ENCODE assay signal across 2 cellular contexts in the genomic region with DNA sequence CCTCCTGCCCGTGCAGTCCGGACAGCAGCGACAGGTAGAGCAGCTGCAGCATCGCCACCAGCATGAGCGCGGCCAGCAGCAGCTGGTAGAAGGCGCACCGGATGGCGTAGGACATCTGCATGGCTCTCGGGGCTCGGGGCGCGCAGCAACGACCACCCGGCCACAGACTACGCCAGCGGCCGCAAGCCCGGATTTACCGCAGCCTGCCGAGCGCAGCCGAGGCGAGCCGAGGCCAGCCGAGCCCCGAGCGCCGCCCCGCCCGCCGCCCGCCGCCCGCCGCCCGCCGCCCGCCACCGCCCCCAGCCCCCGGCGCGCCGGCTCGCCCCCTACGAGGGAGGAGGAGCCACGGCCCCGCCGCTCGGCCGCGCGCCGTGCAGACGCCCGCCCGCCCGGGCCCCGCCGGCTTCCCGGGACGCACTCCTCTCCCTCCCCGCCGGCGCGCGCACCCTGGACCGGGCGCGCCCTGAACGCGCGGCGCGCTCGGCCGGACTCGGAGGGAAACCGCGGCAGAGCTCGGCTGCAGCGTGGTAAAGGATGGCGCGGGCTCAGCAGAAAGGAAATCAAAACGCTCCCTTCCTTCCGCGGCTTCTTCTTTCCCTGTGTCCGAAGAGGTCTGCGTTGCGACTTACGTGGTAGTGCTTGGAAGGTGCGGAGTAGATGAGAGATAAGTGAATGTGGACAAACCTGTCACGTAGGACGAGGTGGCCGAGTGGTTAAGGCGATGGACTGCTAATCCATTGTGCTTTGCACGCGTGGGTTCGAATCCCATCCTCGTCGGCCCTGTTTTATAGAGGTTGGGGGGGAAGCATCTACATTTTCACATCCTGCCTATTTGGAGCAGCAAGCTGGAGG.
TF ChIP-seq lines count a peak whose summit lies in the region.

Gene B4GAT1 (minus strand): TSS at position 205 of the 852 bp plus-strand sequence. CDS start 84 bp downstream, at position 121.

TF ChIP-seq in HEK293, 187 proteins besides CTCF, POLR2A, EP300 and RAD21 (continued from another document and continues in another):
- TF ChIP-seq PRDM2 (tag by site-specific recombination; IDR thresholded peaks at IDR 0.05; ENCODE audit: borderline replicate concordance): 0 out of 2 replicates have a peak, but pooled peaks have one; percentile 61
- peak; percentile 50; the same call in 1 of the 2 replicates for TF ChIP-seq ZNF449 (tag by site-specific recombination; IDR thresholded peaks at IDR 0.05)
- peak; percentile 70 for TF ChIP-seq ZNF76 (tag by site-specific recombination; IDR thresholded peaks at IDR 0.05; ENCODE audit: borderline replicate concordance, low read depth)
- peak; percentile 55 for TF ChIP-seq ZBTB8A (tag by site-specific recombination; IDR thresholded peaks at IDR 0.05)
- 0 out of 2 replicates have a peak, but pooled peaks have one; percentile 26 for TF ChIP-seq GLI4 (tag by site-specific recombination; IDR thresholded peaks at IDR 0.05)
- TF ChIP-seq, protein P1, sequence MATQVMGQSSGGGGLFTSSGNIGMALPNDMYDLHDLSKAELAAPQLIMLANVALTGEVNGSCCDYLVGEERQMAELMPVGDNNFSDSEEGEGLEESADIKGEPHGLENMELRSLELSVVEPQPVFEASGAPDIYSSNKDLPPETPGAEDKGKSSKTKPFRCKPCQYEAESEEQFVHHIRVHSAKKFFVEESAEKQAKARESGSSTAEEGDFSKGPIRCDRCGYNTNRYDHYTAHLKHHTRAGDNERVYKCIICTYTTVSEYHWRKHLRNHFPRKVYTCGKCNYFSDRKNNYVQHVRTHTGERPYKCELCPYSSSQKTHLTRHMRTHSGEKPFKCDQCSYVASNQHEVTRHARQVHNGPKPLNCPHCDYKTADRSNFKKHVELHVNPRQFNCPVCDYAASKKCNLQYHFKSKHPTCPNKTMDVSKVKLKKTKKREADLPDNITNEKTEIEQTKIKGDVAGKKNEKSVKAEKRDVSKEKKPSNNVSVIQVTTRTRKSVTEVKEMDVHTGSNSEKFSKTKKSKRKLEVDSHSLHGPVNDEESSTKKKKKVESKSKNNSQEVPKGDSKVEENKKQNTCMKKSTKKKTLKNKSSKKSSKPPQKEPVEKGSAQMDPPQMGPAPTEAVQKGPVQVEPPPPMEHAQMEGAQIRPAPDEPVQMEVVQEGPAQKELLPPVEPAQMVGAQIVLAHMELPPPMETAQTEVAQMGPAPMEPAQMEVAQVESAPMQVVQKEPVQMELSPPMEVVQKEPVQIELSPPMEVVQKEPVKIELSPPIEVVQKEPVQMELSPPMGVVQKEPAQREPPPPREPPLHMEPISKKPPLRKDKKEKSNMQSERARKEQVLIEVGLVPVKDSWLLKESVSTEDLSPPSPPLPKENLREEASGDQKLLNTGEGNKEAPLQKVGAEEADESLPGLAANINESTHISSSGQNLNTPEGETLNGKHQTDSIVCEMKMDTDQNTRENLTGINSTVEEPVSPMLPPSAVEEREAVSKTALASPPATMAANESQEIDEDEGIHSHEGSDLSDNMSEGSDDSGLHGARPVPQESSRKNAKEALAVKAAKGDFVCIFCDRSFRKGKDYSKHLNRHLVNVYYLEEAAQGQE (tag by site-specific recombination; IDR thresholded peaks at IDR 0.05): 0 out of 2 replicates have a peak, but pooled peaks have one; percentile 15

TF ChIP-seq in GM12878, 131 proteins besides CTCF, POLR2A, EP300 and RAD21 (continued from another document and continues in another):
- TF ChIP-seq, protein P2, sequence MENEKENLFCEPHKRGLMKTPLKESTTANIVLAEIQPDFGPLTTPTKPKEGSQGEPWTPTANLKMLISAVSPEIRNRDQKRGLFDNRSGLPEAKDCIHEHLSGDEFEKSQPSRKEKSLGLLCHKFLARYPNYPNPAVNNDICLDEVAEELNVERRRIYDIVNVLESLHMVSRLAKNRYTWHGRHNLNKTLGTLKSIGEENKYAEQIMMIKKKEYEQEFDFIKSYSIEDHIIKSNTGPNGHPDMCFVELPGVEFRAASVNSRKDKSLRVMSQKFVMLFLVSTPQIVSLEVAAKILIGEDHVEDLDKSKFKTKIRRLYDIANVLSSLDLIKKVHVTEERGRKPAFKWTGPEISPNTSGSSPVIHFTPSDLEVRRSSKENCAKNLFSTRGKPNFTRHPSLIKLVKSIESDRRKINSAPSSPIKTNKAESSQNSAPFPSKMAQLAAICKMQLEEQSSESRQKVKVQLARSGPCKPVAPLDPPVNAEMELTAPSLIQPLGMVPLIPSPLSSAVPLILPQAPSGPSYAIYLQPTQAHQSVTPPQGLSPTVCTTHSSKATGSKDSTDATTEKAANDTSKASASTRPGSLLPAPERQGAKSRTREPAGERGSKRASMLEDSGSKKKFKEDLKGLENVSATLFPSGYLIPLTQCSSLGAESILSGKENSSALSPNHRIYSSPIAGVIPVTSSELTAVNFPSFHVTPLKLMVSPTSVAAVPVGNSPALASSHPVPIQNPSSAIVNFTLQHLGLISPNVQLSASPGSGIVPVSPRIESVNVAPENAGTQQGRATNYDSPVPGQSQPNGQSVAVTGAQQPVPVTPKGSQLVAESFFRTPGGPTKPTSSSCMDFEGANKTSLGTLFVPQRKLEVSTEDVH (IDR thresholded peaks at IDR 0.05; ENCODE audit: low read depth, partially characterized antibody): no peak
- TF ChIP-seq, protein P3, sequence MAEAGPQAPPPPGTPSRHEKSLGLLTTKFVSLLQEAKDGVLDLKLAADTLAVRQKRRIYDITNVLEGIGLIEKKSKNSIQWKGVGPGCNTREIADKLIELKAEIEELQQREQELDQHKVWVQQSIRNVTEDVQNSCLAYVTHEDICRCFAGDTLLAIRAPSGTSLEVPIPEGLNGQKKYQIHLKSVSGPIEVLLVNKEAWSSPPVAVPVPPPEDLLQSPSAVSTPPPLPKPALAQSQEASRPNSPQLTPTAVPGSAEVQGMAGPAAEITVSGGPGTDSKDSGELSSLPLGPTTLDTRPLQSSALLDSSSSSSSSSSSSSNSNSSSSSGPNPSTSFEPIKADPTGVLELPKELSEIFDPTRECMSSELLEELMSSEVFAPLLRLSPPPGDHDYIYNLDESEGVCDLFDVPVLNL (IDR thresholded peaks at IDR 0.05; ENCODE audit: low read depth, low read length): no peak
- TF ChIP-seq ZNF622 (IDR thresholded peaks at IDR 0.05) (no peak), WRNIP1 (IDR thresholded peaks at IDR 0.05; ENCODE audit: borderline replicate concordance, low read depth, low read length) (0 out of 2 replicates have a peak, but pooled peaks have one; percentile 27), ZBTB33 (IDR thresholded peaks at IDR 0.05) (no peak), NR2C2 (IDR thresholded peaks at IDR 0.05; ENCODE audit: borderline replicate concordance, control insufficient read depth, insufficient read length, low read depth) (no peak), YBX1 (IDR thresholded peaks at IDR 0.05) (no peak), RFX5 (IDR thresholded peaks at IDR 0.05; ENCODE audit: low read depth, low read length) (no peak), NRF1 (conservative IDR thresholded peaks at IDR 0.05; ENCODE audit: low read depth, low read length) (no peak; the same call in 1 of the 2 replicates), RB1 (IDR thresholded peaks at IDR 0.05; ENCODE audit: borderline replicate concordance) (peak; percentile 98), STAT1 (conservative IDR thresholded peaks at IDR 0.05) (no peak; the same call in 1 of the 2 replicates), HDAC6 (IDR thresholded peaks at IDR 0.05; ENCODE audit: unreplicated experiment) (no peak), HDGF (IDR thresholded peaks at IDR 0.05) (no peak), POU2F2 (IDR thresholded peaks at IDR 0.05; ENCODE audit: borderline replicate concordance, low read depth, low read length) (peak; percentile 26; the same call in 1 of the 3 replicates), EZH2 (IDR thresholded peaks at IDR 0.05; ENCODE audit: borderline replicate concordance, control insufficient read depth, low read depth, low read length) (no peak), YY1 (IDR thresholded peaks at IDR 0.05; ENCODE audit: low read depth, low read length) (peak; percentile 74), FOS (IDR thresholded peaks at IDR 0.05; ENCODE audit: borderline replicate concordance, extremely low read depth, insufficient read length) (no peak), MTA3 (IDR thresholded peaks at IDR 0.05; ENCODE audit: borderline replicate concordance, low read length) (no peak), POLR2AphosphoS2 (IDR thresholded peaks at IDR 0.05; ENCODE audit: low read depth, low read length) (0 out of 2 replicates have a peak, but pooled peaks have one; percentile 54), ATF7 (IDR thresholded peaks at IDR 0.05; ENCODE audit: low read depth) (0 out of 2 replicates have a peak, but pooled peaks have one; percentile 28), TBL1XR1 (IDR thresholded peaks at IDR 0.05; ENCODE audit: low read depth, low read length) (peak; percentile 86), CREM (IDR thresholded peaks at IDR 0.05; ENCODE audit: low read depth) (peak; percentile 75; the same call in 1 of the 2 replicates), BHLHE40 (IDR thresholded peaks at IDR 0.05; ENCODE audit: borderline replicate concordance in 1 of 2, low read depth in 2 of 2, low read length in 1 of 2) (peak in 1 of 2 experiments; percentile 58; a peak in 2 of 4 replicates), SMC3 (IDR thresholded peaks at IDR 0.05; ENCODE audit: borderline replicate concordance, low read length) (no peak), PBX3 (IDR thresholded peaks at IDR 0.05; ENCODE audit: insufficient replicate concordance, low read depth, low read length) (no peak), SRF (IDR thresholded peaks at IDR 0.05; ENCODE audit: low read depth in 2 of 2, low read length in 2 of 2) (0 out of 4 replicates have a peak, but pooled peaks of 1 of the 2 experiments have one; percentile 14), HCFC1 (IDR thresholded peaks at IDR 0.05; ENCODE audit: low read length) (no peak; the same call in 1 of the 2 replicates), RELA (IDR thresholded peaks at IDR 0.05; ENCODE audit: borderline replicate concordance, partially characterized antibody) (peak; percentile 93)
- TF ChIP-seq, protein P4, sequence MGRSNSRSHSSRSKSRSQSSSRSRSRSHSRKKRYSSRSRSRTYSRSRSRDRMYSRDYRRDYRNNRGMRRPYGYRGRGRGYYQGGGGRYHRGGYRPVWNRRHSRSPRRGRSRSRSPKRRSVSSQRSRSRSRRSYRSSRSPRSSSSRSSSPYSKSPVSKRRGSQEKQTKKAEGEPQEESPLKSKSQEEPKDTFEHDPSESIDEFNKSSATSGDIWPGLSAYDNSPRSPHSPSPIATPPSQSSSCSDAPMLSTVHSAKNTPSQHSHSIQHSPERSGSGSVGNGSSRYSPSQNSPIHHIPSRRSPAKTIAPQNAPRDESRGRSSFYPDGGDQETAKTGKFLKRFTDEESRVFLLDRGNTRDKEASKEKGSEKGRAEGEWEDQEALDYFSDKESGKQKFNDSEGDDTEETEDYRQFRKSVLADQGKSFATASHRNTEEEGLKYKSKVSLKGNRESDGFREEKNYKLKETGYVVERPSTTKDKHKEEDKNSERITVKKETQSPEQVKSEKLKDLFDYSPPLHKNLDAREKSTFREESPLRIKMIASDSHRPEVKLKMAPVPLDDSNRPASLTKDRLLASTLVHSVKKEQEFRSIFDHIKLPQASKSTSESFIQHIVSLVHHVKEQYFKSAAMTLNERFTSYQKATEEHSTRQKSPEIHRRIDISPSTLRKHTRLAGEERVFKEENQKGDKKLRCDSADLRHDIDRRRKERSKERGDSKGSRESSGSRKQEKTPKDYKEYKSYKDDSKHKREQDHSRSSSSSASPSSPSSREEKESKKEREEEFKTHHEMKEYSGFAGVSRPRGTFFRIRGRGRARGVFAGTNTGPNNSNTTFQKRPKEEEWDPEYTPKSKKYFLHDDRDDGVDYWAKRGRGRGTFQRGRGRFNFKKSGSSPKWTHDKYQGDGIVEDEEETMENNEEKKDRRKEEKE (IDR thresholded peaks at IDR 0.05): no peak
- TF ChIP-seq, protein P5, sequence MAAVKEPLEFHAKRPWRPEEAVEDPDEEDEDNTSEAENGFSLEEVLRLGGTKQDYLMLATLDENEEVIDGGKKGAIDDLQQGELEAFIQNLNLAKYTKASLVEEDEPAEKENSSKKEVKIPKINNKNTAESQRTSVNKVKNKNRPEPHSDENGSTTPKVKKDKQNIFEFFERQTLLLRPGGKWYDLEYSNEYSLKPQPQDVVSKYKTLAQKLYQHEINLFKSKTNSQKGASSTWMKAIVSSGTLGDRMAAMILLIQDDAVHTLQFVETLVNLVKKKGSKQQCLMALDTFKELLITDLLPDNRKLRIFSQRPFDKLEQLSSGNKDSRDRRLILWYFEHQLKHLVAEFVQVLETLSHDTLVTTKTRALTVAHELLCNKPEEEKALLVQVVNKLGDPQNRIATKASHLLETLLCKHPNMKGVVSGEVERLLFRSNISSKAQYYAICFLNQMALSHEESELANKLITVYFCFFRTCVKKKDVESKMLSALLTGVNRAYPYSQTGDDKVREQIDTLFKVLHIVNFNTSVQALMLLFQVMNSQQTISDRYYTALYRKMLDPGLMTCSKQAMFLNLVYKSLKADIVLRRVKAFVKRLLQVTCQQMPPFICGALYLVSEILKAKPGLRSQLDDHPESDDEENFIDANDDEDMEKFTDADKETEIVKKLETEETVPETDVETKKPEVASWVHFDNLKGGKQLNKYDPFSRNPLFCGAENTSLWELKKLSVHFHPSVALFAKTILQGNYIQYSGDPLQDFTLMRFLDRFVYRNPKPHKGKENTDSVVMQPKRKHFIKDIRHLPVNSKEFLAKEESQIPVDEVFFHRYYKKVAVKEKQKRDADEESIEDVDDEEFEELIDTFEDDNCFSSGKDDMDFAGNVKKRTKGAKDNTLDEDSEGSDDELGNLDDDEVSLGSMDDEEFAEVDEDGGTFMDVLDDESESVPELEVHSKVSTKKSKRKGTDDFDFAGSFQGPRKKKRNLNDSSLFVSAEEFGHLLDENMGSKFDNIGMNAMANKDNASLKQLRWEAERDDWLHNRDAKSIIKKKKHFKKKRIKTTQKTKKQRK (IDR thresholded peaks at IDR 0.05; ENCODE audit: low read depth, low read length): no peak
